ENCODE assay signal across 1 cellular context in the genomic region with DNA sequence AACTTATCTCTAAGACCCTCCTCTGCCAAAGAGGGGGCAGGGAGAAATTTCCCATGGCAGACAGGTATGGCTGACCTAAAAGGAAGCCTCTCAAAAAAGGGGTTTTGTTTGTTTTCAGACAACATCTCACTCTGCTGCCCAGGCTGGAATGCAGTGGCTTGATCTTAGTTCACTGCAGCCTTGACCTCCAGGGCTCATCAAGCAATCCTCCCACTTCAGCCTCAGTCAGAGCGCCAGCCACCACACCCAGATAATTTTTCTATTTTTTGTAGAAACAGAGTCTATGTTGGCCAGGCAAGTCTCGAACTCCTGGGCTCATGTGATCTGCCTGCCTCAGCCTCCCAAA.
TF ChIP-seq lines count a peak whose summit lies in the region.

No MANE protein-coding gene starts in this region.

TF ChIP-seq in SK-N-SH, 30 proteins besides CTCF, POLR2A, EP300 and RAD21 (continued from another document):
- TF ChIP-seq, protein P1, sequence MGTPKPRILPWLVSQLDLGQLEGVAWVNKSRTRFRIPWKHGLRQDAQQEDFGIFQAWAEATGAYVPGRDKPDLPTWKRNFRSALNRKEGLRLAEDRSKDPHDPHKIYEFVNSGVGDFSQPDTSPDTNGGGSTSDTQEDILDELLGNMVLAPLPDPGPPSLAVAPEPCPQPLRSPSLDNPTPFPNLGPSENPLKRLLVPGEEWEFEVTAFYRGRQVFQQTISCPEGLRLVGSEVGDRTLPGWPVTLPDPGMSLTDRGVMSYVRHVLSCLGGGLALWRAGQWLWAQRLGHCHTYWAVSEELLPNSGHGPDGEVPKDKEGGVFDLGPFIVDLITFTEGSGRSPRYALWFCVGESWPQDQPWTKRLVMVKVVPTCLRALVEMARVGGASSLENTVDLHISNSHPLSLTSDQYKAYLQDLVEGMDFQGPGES (IDR thresholded peaks at IDR 0.05; ENCODE audit: low read depth, low read length): no peak
- TF ChIP-seq, protein P2, sequence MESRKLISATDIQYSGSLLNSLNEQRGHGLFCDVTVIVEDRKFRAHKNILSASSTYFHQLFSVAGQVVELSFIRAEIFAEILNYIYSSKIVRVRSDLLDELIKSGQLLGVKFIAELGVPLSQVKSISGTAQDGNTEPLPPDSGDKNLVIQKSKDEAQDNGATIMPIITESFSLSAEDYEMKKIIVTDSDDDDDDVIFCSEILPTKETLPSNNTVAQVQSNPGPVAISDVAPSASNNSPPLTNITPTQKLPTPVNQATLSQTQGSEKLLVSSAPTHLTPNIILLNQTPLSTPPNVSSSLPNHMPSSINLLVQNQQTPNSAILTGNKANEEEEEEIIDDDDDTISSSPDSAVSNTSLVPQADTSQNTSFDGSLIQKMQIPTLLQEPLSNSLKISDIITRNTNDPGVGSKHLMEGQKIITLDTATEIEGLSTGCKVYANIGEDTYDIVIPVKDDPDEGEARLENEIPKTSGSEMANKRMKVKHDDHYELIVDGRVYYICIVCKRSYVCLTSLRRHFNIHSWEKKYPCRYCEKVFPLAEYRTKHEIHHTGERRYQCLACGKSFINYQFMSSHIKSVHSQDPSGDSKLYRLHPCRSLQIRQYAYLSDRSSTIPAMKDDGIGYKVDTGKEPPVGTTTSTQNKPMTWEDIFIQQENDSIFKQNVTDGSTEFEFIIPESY (IDR thresholded peaks at IDR 0.05; ENCODE audit: borderline replicate concordance, low read depth): no peak
- TF ChIP-seq YY1 (IDR thresholded peaks at IDR 0.05; ENCODE audit: low read depth) (no peak), NRF1 (IDR thresholded peaks at IDR 0.05; ENCODE audit: low read depth, low read length) (no peak), FOSL2 (IDR thresholded peaks at IDR 0.05; ENCODE audit: borderline replicate concordance, low read depth) (no peak), EZH2phosphoT487 (IDR thresholded peaks at IDR 0.05; ENCODE audit: borderline replicate concordance, low read depth) (no peak)
